In the genomic region with DNA sequence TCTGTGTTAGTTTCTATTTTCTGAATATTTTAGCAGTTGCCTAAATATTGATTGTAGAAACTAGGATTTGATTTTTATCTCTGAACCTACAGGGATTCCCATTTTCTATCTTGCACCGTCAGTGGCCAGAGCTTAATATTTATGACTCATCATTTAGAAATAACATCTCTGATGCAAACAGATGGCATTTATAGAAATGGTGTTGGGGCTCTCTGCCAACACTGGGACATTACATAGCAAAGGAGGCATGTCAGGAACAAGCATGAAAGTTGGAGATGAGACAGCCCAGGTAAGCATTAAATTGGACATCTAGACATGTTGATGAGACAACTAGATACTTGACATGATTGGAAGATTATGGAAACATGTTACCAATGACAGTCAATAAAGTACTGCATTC, we compare ENCODE assay signal across 14 cellular contexts.
"Had no signal": no experiment of that assay in that cellular context is flagged by ENCODE, and none has a peak within 500 bp of the region (broad histone marks: within the 10 kb centered on the region; RNA-seq: fewer than 3 reads in every experiment).

No MANE protein-coding gene starts in this region.

- H3K9me3 ChIP-seq: ovary had no signal

- DNase-seq: activated CD4-positive, CD25-positive, alpha-beta regulatory T cell treated with anti-CD3 and anti-CD28 coated beads, Interleukin-2, amount 50 U/mL, for 72 hours; activated naive CD4-positive, alpha-beta T cell; activated naive CD8-positive, alpha-beta T cell treated with anti-CD3 and anti-CD28 coated beads, Interleukin-2, amount 50 U/mL, for 24 hours; activated T-cell treated with anti-CD3 and anti-CD28 coated beads for 4 hours; aorta; kidney glomerular epithelial cell; ovary; spleen; trophoblast cell had no signal

- H3K27ac ChIP-seq: neural progenitor cell, ovary, spleen, suprapubic skin had no signal

- H3K4me1 ChIP-seq: neural progenitor cell, spleen, suprapubic skin had no signal

- H3K27me3 ChIP-seq: neural progenitor cell, ovary, spleen, suprapubic skin had no signal

- H3K4me2 ChIP-seq: neural progenitor cell had no signal

- ATAC-seq: activated naive CD8-positive, alpha-beta T cell treated with anti-CD3 and anti-CD28 coated beads, Interleukin-2, amount 50 U/mL, for 24 hours; esophagus mucosa; sciatic nerve had no signal

- FAIRE-seq: endometrium had no signal

- H3K4me3 ChIP-seq: neural progenitor cell, ovary, spleen, suprapubic skin had no signal

- H3K36me3 ChIP-seq: neural progenitor cell, ovary, spleen, suprapubic skin had no signal

- H2AFZ ChIP-seq: neural progenitor cell had no signal

- H3K9ac ChIP-seq: neural progenitor cell had no signal
